14 cellular contexts compared by ENCODE assay signal in the genomic region with DNA sequence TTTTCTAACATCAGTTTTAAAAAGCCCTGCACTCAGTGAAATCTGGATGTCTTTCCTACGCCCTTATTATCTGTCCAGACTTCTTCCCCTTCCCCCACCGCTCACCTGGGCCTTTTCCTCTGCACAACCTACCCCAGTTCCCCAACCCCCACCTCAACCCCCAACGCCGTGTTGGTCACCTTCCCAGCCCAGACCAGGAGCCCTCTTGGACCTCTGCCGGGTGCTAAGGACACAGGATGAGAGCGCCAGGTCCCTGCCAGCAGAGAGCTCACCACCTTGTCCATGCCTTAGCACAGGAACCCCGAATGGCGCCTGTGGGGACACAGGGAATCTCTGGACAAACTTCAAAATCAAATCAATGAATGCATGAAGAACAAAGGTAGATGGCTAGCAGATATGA. TPM values are rescaled to one million over a fixed set of nuclear protein-coding genes. Genes with fewer than 3 reads are reported as not detected.
DNase-seq lines count a peak whose midpoint lies in the region; ATAC-seq and TF ChIP-seq lines count a peak whose summit lies in the region.
"Had no signal": no experiment of that assay in that cellular context is flagged by ENCODE, and none has a peak within 500 bp of the region (broad histone marks: within the 10 kb centered on the region; RNA-seq: fewer than 3 reads in every experiment).

No MANE protein-coding gene starts in this region.

- TF ChIP-seq POLR2A in IMR-90 (IDR thresholded peaks at IDR 0.05; ENCODE audit: low read depth, low read length), result no peak

- H3K23ac ChIP-seq in IMR-90 (ENCODE audit: low read depth, low read length), result no peak overlapping the region

- peaks cover 2% of the 10 kb centered on the region for H3K36me3 Mint-ChIP-seq in chondrocyte (ENCODE audit: low read depth)
- H3K36me3 Mint-ChIP-seq in naive thymus-derived CD8-positive, alpha-beta T cell, result no peaks in the 10 kb centered on the region

- H4K8ac ChIP-seq in IMR-90 (ENCODE audit: low read depth in 2 of 2, low read length in 2 of 2), result peak overlapping the region in 1 of 2 experiments; percentile 84; a peak in 1 of 4 replicates

- no peak overlapping the region for H3K27ac ChIP-seq in BLaER1 treated with 17β-estradiol and CSF1 and Interleukin-3, amounts not matched to agents 10 nM and 100 nM
- no peak overlapping the region for H3K27ac ChIP-seq in IMR-90 (ENCODE audit: insufficient read depth, low read length)

- TF ChIP-seq CTCF in IMR-90 (conservative IDR thresholded peaks at IDR 0.05; ENCODE audit: low read depth, low read length) (no peak), chondrocyte (IDR thresholded peaks at IDR 0.05) (no peak)

- peak overlapping the region; percentile 59 for H3K27ac Mint-ChIP-seq in chondrocyte (ENCODE audit: unreplicated experiment)
- H3K27ac Mint-ChIP-seq in naive thymus-derived CD8-positive, alpha-beta T cell, result peak overlapping the region in 9 of 10 donors; percentile 90 to 99 (median 97)

- peaks cover 0 to 21% of the 10 kb centered on the region in 2 experiments; a peak in 2 of 4 replicates for H3K79me1 ChIP-seq in IMR-90 (ENCODE audit: low read depth in 1 of 2, low read length in 2 of 2)

- H3K4me3 ChIP-seq in BLaER1 treated with 17β-estradiol and CSF1 and Interleukin-3, amounts not matched to agents 10 nM and 100 nM, result no peak overlapping the region; a peak in 1 of 20 replicates
- no peak overlapping the region for H3K4me3 ChIP-seq in IMR-90 (ENCODE audit: insufficient read depth, low read depth, low read length)

- no peak overlapping the region for H3K4ac ChIP-seq in IMR-90 (ENCODE audit: low read depth, low read length)

- H3K4me2 ChIP-seq in BLaER1 treated with 17β-estradiol and CSF1 and Interleukin-3, amounts not matched to agents 10 nM and 100 nM, result peak overlapping the region in 8 of 11 experiments; percentile 74 to 87 (median 78); a peak in 14 of 22 replicates
- no peak overlapping the region for H3K4me2 ChIP-seq in IMR-90 (ENCODE audit: low read depth, low read length)

- no peak overlapping the region for H2BK20ac ChIP-seq in IMR-90 (ENCODE audit: low read depth, low read length)

- POLR2A ChIA-PET in IMR-90 (lab: Charles Lee; ENCODE audit: unreplicated experiment), result no interaction called here
- POLR2A ChIA-PET in naive thymus-derived CD8-positive, alpha-beta T cell (lab: Charles Lee), result interaction anchor here (0.6 to 5.5 kb wide), 2 partner anchors 14 to 28 kb away, joined by 3 to 66 read pairs; a partner anchor contains a TSS

- H3K27me3 Mint-ChIP-seq in chondrocyte (ENCODE audit: low read depth), result no peaks in the 10 kb centered on the region
- H3K27me3 Mint-ChIP-seq in naive thymus-derived CD8-positive, alpha-beta T cell, result no peaks in the 10 kb centered on the region
- H3K27me3 Mint-ChIP-seq: stimulated activated naive B cell treated with anti-CD40 and anti-IgM and Interleukin-4, amounts not matched to agents 10 μg/mL and 1 μg/mL and 100 μg/mL, for 72 hours had no signal

- H3K9ac ChIP-seq in BLaER1 treated with 17β-estradiol and CSF1 and Interleukin-3, amounts not matched to agents 10 nM and 100 nM, result peak overlapping the region in 1 of 11 experiments; percentile 88; a peak in 3 of 22 replicates
- no peak overlapping the region for H3K9ac ChIP-seq in IMR-90 (ENCODE audit: low read depth, low read length)

- in situ Hi-C loops in IMR-90 (cut with MboI; ENCODE audit: low sequenced_read_pairs), result loop anchor here (10.0 kb wide), 1 partner anchor 152 kb away; no protein-coding TSS in a partner anchor

- DNase-seq in IMR-90 (no peak), chondrocyte (ENCODE audit: low spot score) (no peak), cerebellar cortex (ENCODE audit: low spot score) (no peak), activated gamma-delta T cell treated with Interleukin-2 at 50 U/mL for 16 hours (no peak)
- DNase-seq in naive thymus-derived CD8-positive, alpha-beta T cell, result no peak
- DNase-seq: activated CD4-positive, alpha-beta T cell treated with anti-CD3 and anti-CD28 coated beads, Interleukin-2, amount 50 U/mL, for 48 hours; dermis blood vessel endothelial cell; GF-D8; NCI-H226; stimulated activated naive B cell treated with anti-CD40 and anti-IgM and Interleukin-4, amounts not matched to agents 10 μg/mL and 1 μg/mL and 100 μg/mL, for 72 hours had no signal

- no peak overlapping the region for H4K5ac ChIP-seq in IMR-90 (ENCODE audit: low read depth, low read length)

- CTCF ChIA-PET in IMR-90 (lab: Yijun Ruan, JAX), result no interaction called here

- H3K36me3 ChIP-seq in BLaER1 treated with 17β-estradiol and CSF1 and Interleukin-3, amounts not matched to agents 10 nM and 100 nM, result no peaks in the 10 kb centered on the region
- H3K36me3 ChIP-seq in IMR-90 (ENCODE audit: control insufficient read depth, insufficient read depth, low read length), result no peaks in the 10 kb centered on the region
- H3K36me3 ChIP-seq: HAP-1 had no signal

- no peak overlapping the region for H3K4me3 Mint-ChIP-seq in chondrocyte (ENCODE audit: unreplicated experiment)
- peak overlapping the region in 9 of 10 donors; percentile 41 to 97 (median 94) for H3K4me3 Mint-ChIP-seq in naive thymus-derived CD8-positive, alpha-beta T cell

- H2BK15ac ChIP-seq in IMR-90 (ENCODE audit: low read depth, low read length), result no peak overlapping the region

- no peak overlapping the region for H3K56ac ChIP-seq in IMR-90 (ENCODE audit: extremely low read depth, insufficient read depth, low read length)

- BruUV-seq in IMR-90 (replicated peaks; lab: Mats Ljungman, UMichigan), result no TSS peak

- no peak overlapping the region for H2AK9ac ChIP-seq in IMR-90 (replicated peaks; ENCODE audit: low read depth, low read length, poor library complexity)

- H3K27me3 ChIP-seq in BLaER1 treated with 17β-estradiol and CSF1 and Interleukin-3, amounts not matched to agents 10 nM and 100 nM, result no peaks in the 10 kb centered on the region
- no peaks in the 10 kb centered on the region for H3K27me3 ChIP-seq in IMR-90 (ENCODE audit: control insufficient read depth, insufficient read depth, low read length)

- H3K14ac ChIP-seq in IMR-90 (replicated peaks; ENCODE audit: low read depth, low read length), result no peak overlapping the region

- dilution Hi-C loops in IMR-90 (cut with HindIII; ENCODE audit: low sequenced_read_pairs, unreplicated experiment), result no loop called here

- H2BK120ac ChIP-seq in IMR-90 (ENCODE audit: low read depth, low read length), result no peak overlapping the region

- H3K9me3 Mint-ChIP-seq in chondrocyte (ENCODE audit: low read depth), result peaks cover 3% of the 10 kb centered on the region
- H3K9me3 Mint-ChIP-seq in naive thymus-derived CD8-positive, alpha-beta T cell, result peaks cover 0 to 8% (median 0%) of the 10 kb centered on the region in 9 donors

- peaks cover 0 to 5% (median 0%) of the 10 kb centered on the region in 11 experiments; a peak in 5 of 22 replicates for H3K9me3 ChIP-seq in BLaER1 treated with 17β-estradiol and CSF1 and Interleukin-3, amounts not matched to agents 10 nM and 100 nM (replicated peaks in 1 of 11)
- no peaks in the 10 kb centered on the region for H3K9me3 ChIP-seq in IMR-90 (ENCODE audit: control insufficient read depth, insufficient read depth, low read length)
- H3K9me3 ChIP-seq: HAP-1 had no signal

- H4K20me1 ChIP-seq in BLaER1 treated with 17β-estradiol and CSF1 and Interleukin-3, amounts not matched to agents 10 nM and 100 nM, result no peaks in the 10 kb centered on the region
- no peaks in the 10 kb centered on the region for H4K20me1 ChIP-seq in IMR-90 (ENCODE audit: insufficient read depth, low read length)

- no peak overlapping the region for H3K18ac ChIP-seq in IMR-90 (ENCODE audit: low read depth, low read length)

- peaks cover 11 to 17% (median 14%) of the 10 kb centered on the region in 10 experiments for H3K4me1 ChIP-seq in BLaER1 treated with 17β-estradiol and CSF1 and Interleukin-3, amounts not matched to agents 10 nM and 100 nM
- peaks cover 8% of the 10 kb centered on the region for H3K4me1 ChIP-seq in IMR-90 (ENCODE audit: control insufficient read depth, insufficient read depth, low read length)

- WGBS in IMR-90 (ENCODE audit: extremely low coverage in 2 of 2, insufficient read length in 1 of 2), 2 experiments, result 74% methylated on average over 2 of the region's 8 CpGs; no CpG with 5 or more reads in 1 of the 2 experiments

- no peak for TF ChIP-seq RAD21 in IMR-90 (IDR thresholded peaks at IDR 0.05; ENCODE audit: low read length)

- H3K4me1 Mint-ChIP-seq in chondrocyte (ENCODE audit: low read depth), result peaks cover 35% of the 10 kb centered on the region
- peaks cover 17 to 39% (median 32%) of the 10 kb centered on the region in 4 donors for H3K4me1 Mint-ChIP-seq in naive thymus-derived CD8-positive, alpha-beta T cell

- H3K9me1 ChIP-seq in IMR-90 (ENCODE audit: insufficient read depth, low read length), result no peaks in the 10 kb centered on the region; the same call in 1 of the 2 replicates

- peak overlapping the region; percentile 26 for H2AFZ ChIP-seq in IMR-90 (replicated peaks; ENCODE audit: low read length, poor library complexity)

- no peak overlapping the region for H4K91ac ChIP-seq in IMR-90 (ENCODE audit: insufficient read depth, low read depth, low read length)

- H2BK5ac ChIP-seq in IMR-90 (ENCODE audit: low read depth, low read length, poor library complexity, severe bottlenecking), result no peak overlapping the region

- ATAC-seq in IMR-90 (ENCODE audit: low read depth), result no peak
- no peak for ATAC-seq in naive thymus-derived CD8-positive, alpha-beta T cell
- ATAC-seq in GM21526 (IDR thresholded peaks at IDR 0.05; ENCODE audit: low FRiP score, unreplicated experiment), result no peak
- no peak for ATAC-seq in GM21723 (IDR thresholded peaks at IDR 0.05; ENCODE audit: unreplicated experiment)
- ATAC-seq: stimulated activated naive B cell treated with anti-CD40 and anti-IgM and Interleukin-4, amounts not matched to agents 10 μg/mL and 1 μg/mL and 100 μg/mL, for 72 hours had no signal

- no peak overlapping the region for H2AK5ac ChIP-seq in IMR-90 (ENCODE audit: low read depth, low read length)

- intact Hi-C loops in IMR-90 (cut with micrococcal nuclease), result loop anchor here (1.0 kb wide), 1 partner anchor 175 kb away; no protein-coding TSS in a partner anchor

TF ChIP-seq in IMR-90, 13 proteins besides CTCF, POLR2A, EP300 and RAD21 (continues in another document):
- TF ChIP-seq FOS (IDR thresholded peaks at IDR 0.05; ENCODE audit: low read depth, low read length), result no peak

RNA-seq across cellular contexts. Expression of a gene that starts 1.0 kb away (rescaled TPM):
- total RNA-seq in IMR-90 (2012; rRNA removed) (1.6 and 2.5 TPM in 2 replicates), chondrocyte (5.0 to 5.6 TPM (median 5.4 TPM) in 3 replicates)
- polyA plus RNA-seq in IMR-90 (2012; rRNA removed), result 3.1 and 3.6 TPM in 2 replicates
- 0.82 and 1.1 TPM in 2 replicates for polyA plus RNA-seq in IMR-90 (2012; cell fraction: cytosol; rRNA removed)
- polyA plus RNA-seq in IMR-90 (2012; cell fraction: nucleus; rRNA removed; ENCODE audit: low replicate concordance), result 0.67 and 2.1 TPM in 2 replicates
- 10 to 100 TPM; 28.8 to 30.6 TPM for total RNA-seq in naive thymus-derived CD8-positive, alpha-beta T cell
- 1 to 10 TPM; 4.1 to 4.4 (median 4.2) TPM for polyA plus RNA-seq in naive thymus-derived CD8-positive, alpha-beta T cell

RNA-seq across cellular contexts. Expression of a gene that starts 26.8 kb away (rescaled TPM):
- 2.3 and 5.8 TPM in 2 replicates for total RNA-seq in IMR-90 (2012; rRNA removed)
- 4.0 and 5.2 TPM in 2 replicates for polyA plus RNA-seq in IMR-90 (2012; rRNA removed)
- 1.9 and 3.3 TPM in 2 replicates for polyA plus RNA-seq in IMR-90 (2012; cell fraction: cytosol; rRNA removed)
- polyA plus RNA-seq in IMR-90 (2012; cell fraction: nucleus; rRNA removed; ENCODE audit: low replicate concordance), result 0.90 and 2.6 TPM in 2 replicates
- total RNA-seq in chondrocyte, result 9.4 to 11.7 TPM (median 9.9 TPM) in 3 replicates
- total RNA-seq in naive thymus-derived CD8-positive, alpha-beta T cell, result 10 to 100 TPM; 27.5 to 31.6 TPM
- 10 to 100 TPM; 30.0 to 55.1 (median 47.2) TPM for polyA plus RNA-seq in naive thymus-derived CD8-positive, alpha-beta T cell
